ENCODE assay signal across 10 cellular contexts in the genomic region with DNA sequence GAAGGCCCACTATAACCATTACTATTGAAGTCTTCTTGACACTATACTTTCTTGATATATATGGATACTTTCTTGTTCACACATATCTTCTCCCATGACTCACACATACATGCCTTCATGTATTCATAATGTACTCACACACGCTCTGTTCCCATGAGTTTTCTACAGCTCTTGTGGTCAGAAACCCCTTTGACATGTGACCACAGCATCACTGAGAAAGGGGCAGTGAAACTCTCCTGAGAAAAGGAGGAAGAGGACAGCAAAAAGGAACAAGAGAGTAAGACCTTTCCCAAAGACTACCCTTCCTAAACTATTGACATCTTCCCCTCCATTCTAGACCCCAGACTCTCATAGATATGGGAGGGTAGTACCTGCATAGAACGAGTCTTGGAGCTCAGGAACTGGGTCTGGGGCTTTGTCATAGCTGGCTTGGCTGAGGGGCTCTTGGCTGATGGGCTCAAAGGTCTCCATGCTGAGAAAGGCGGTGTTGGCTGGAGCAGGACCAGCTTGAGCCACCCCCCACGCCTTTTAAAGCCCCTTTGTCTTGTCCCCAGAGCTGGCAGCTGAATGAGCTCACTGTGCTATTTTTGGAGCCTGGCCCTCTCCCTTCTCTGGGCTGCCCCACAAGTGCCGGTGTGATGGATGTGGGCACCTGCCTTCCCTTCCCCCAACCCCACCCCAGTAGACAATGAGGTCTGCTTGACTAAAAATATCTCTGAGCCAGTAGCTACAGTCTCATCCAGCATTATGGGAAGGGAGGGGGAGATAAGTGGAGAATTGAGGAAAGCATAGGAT. TPM values are rescaled to one million over a fixed set of nuclear protein-coding genes. Genes with fewer than 3 reads are reported as not detected.
DNase-seq lines count a peak whose midpoint lies in the region; ATAC-seq, FAIRE-seq and TF ChIP-seq lines count a peak whose summit lies in the region.
"Had no signal": no experiment of that assay in that cellular context is flagged by ENCODE, and none has a peak within 500 bp of the region (broad histone marks: within the 10 kb centered on the region; RNA-seq: fewer than 3 reads in every experiment).

No MANE protein-coding gene starts in this region.

- DNase-seq in GM12891 (ENCODE audit: insufficient read length, low spot score), result no peak
- peak; percentile 90 for DNase-seq in brain microvascular endothelial cell
- DNase-seq in osteoblast (ENCODE audit: insufficient read length, low spot score, missing footprints), result peak; percentile 94
- DNase-seq in GM19239 (ENCODE audit: insufficient read length, low spot score), result no peak
- DNase-seq in amniotic stem cell (lab: John Stamatoyannopoulos, UW), result no peak
- no peak for DNase-seq in esophagus muscularis mucosa (ENCODE audit: extremely low spot score)

- in situ Hi-C loops in brain microvascular endothelial cell (cut with HindIII; ENCODE audit: low pct_ligation_motif_present, low sequenced_read_pairs), result no loop called here

- H4K20me1 ChIP-seq in osteoblast (ENCODE audit: insufficient read depth, low read length), result no peaks in the 10 kb centered on the region

- intact Hi-C loops in esophagus muscularis mucosa (cut with DNase I), result no loop called here

- no peak overlapping the region for H3K4me3 ChIP-seq in HUES6 (ENCODE audit: low read depth, low read length)
- no peak overlapping the region for H3K4me3 ChIP-seq in brain microvascular endothelial cell (ENCODE audit: low read depth, low read length)
- no peak overlapping the region for H3K4me3 ChIP-seq in osteoblast (ENCODE audit: insufficient read depth, low read length)
- no peak overlapping the region for H3K4me3 ChIP-seq in esophagus muscularis mucosa

- H3K27ac ChIP-seq in HUES6 (ENCODE audit: low read depth, low read length) (no peak overlapping the region), brain microvascular endothelial cell (peak overlapping the region; percentile 97), osteoblast (ENCODE audit: low read depth, low read length) (peak overlapping the region; percentile 88), esophagus muscularis mucosa (replicated peaks in 1 of 4) (no peak overlapping the region)

- no peak for ATAC-seq in GM19452 (IDR thresholded peaks at IDR 0.05; ENCODE audit: unreplicated experiment)

- H3K4me2 ChIP-seq in osteoblast (ENCODE audit: insufficient read depth, low read length), result peak overlapping the region; percentile 38

- H3K9ac ChIP-seq in HUES6 (ENCODE audit: low read length), result peak overlapping the region; percentile 21

- H3K79me2 ChIP-seq in osteoblast (ENCODE audit: insufficient read depth, low read length), result no peaks in the 10 kb centered on the region

- H3K36me3 ChIP-seq in HUES6 (ENCODE audit: control insufficient read depth, insufficient read depth, low read length) (no peaks in the 10 kb centered on the region), brain microvascular endothelial cell (replicated peaks) (no peaks in the 10 kb centered on the region), osteoblast (ENCODE audit: insufficient read depth, low read length) (no peaks in the 10 kb centered on the region), esophagus muscularis mucosa (peaks cover 0 to 8% (median 0%) of the 10 kb centered on the region in 4 donors)

- TF ChIP-seq CTCF in brain microvascular endothelial cell (IDR thresholded peaks at IDR 0.05; ENCODE audit: low read depth, low read length, missing control alignments) (no peak), osteoblast (IDR thresholded peaks at IDR 0.05; ENCODE audit: extremely low read depth, low read depth, low read length) (no peak), esophagus muscularis mucosa (IDR thresholded peaks at IDR 0.05) (no peak)

- H3K9me3 ChIP-seq in HUES6 (ENCODE audit: control insufficient read depth, insufficient read depth, low read depth, low read length) (no peaks in the 10 kb centered on the region), osteoblast (ENCODE audit: low read depth, low read length) (no peaks in the 10 kb centered on the region), esophagus muscularis mucosa (no peaks in the 10 kb centered on the region)

- H3K27me3 ChIP-seq in HUES6 (ENCODE audit: control insufficient read depth, insufficient read depth, low read length) (no peaks in the 10 kb centered on the region), brain microvascular endothelial cell (replicated peaks) (no peaks in the 10 kb centered on the region), osteoblast (ENCODE audit: insufficient read depth, low read length) (no peaks in the 10 kb centered on the region), esophagus muscularis mucosa (no peaks in the 10 kb centered on the region)

- WGBS in esophagus muscularis mucosa, result 62% methylated on average over 5 of the region's 5 CpGs

- peak overlapping the region; percentile 25 for H2AFZ ChIP-seq in osteoblast (ENCODE audit: low read length)

- TF ChIP-seq EP300 in esophagus muscularis mucosa (IDR thresholded peaks at IDR 0.05), result no peak

- FAIRE-seq in GM12891 (lab: Jason Lieb, UNC), result peak; percentile 75
- FAIRE-seq in GM19239 (lab: Jason Lieb, UNC), result no peak

- H3K4me1 ChIP-seq in HUES6 (ENCODE audit: control insufficient read depth, insufficient read depth, low read length), result peaks cover 28% of the 10 kb centered on the region
- peaks cover 35% of the 10 kb centered on the region for H3K4me1 ChIP-seq in osteoblast (ENCODE audit: insufficient read depth, low read length)
- peaks cover 21 to 42% (median 30%) of the 10 kb centered on the region in 4 donors for H3K4me1 ChIP-seq in esophagus muscularis mucosa

- peak; percentile 56 for TF ChIP-seq POLR2A in GM12891 (IDR thresholded peaks at IDR 0.05; ENCODE audit: low read depth, low read length)
- no peak for TF ChIP-seq POLR2A in esophagus muscularis mucosa (IDR thresholded peaks at IDR 0.05; ENCODE audit: low read depth)

TF ChIP-seq in GM12891, 5 proteins besides CTCF, POLR2A, EP300 and RAD21:
- TF ChIP-seq SPI1 (IDR thresholded peaks at IDR 0.05; ENCODE audit: low read depth, low read length) (peak; percentile 85), POLR2AphosphoS5 (IDR thresholded peaks at IDR 0.05; ENCODE audit: low read depth, low read length) (peak; percentile 47; the same call in 1 of the 2 replicates), PAX5 (IDR thresholded peaks at IDR 0.05; ENCODE audit: insufficient read depth, low read length, severe bottlenecking) (no peak), POU2F2 (IDR thresholded peaks at IDR 0.05; ENCODE audit: low read depth, low read length) (peak; percentile 68), TAF1 (IDR thresholded peaks at IDR 0.05; ENCODE audit: low read depth, low read length) (no peak)

RNA-seq across cellular contexts. Expression of a gene that starts 5.1 kb away (rescaled TPM):
- polyA plus RNA-seq in GM12891 (2012; ENCODE audit: low read depth, missing spikeins), result 2.1 TPM
- total RNA-seq in osteoblast (under 0.01 TPM in 1 of 2 replicates, not detected in the other), esophagus muscularis mucosa (not detected)
- total RNA-seq: pulmonary artery endothelial cell, temporal lobe had no signal

RNA-seq across cellular contexts. Expression of a gene that starts 9.5 kb away (rescaled TPM):
- polyA plus RNA-seq in GM12891 (2012; ENCODE audit: low read depth, missing spikeins), result 0.67 TPM
- total RNA-seq in osteoblast (not detected in 2 replicates), esophagus muscularis mucosa (under 1 TPM in 2 of 4 donors, not detected in 2; 0.17 to 0.29 TPM)
- total RNA-seq: pulmonary artery endothelial cell, temporal lobe had no signal

RNA-seq across cellular contexts. Expression of a gene that starts 47.2 kb away (rescaled TPM):
- 2.6 TPM for polyA plus RNA-seq in GM12891 (2012; ENCODE audit: low read depth, missing spikeins)
- total RNA-seq in osteoblast (3.5 and 4.0 TPM in 2 replicates), esophagus muscularis mucosa (1 to 10 TPM; 2.3 to 6.6 (median 2.8) TPM)

RNA-seq across cellular contexts. Expression of a gene that starts 59.6 kb away (rescaled TPM):
- 3.3 TPM for polyA plus RNA-seq in GM12891 (2012; ENCODE audit: low read depth, missing spikeins)
- total RNA-seq in osteoblast, result 23.0 and 25.0 TPM in 2 replicates
- total RNA-seq in esophagus muscularis mucosa, result 10 to 100 TPM; 45.6 to 54.8 (median 46.7) TPM

Comparison
In these comparisons a context has a peak if more than half of its experiments do, and no peak if none do; other contexts are left out.
1. DNase-seq: peak in brain microvascular endothelial cell (single experiment) and osteoblast (single experiment); none in GM12891 (single experiment), GM19239 (single experiment), amniotic stem cell (single experiment) and esophagus muscularis mucosa (single experiment).
2. H3K27ac ChIP-seq: peak in brain microvascular endothelial cell (single experiment) and osteoblast (single experiment); none in HUES6 (single experiment) and esophagus muscularis mucosa (0 of 4).